Comparison of ENCODE assay signal across 13 cellular contexts in the genomic region with DNA sequence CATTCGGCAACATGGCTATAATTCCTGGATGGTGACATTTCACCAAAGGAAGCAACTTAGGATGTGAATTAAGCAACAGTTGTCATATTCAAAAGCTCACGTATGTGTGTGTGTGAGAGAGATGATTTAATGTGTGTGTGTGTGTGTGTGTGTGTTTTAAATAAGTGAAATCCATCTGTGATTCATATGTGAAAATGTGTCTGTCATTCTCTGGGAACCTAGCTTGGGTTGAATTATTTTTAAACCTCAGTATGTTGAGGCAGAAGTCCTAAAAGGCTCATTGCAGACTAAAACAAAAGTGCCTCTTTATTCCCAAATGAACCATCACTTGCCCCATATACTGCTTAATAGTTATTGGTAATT. TPM values are rescaled to one million over a fixed set of nuclear protein-coding genes. Genes with fewer than 3 reads are reported as not detected.
A peak's percentile ranks its signal among the peaks of the same experiment; 100 is the strongest.
DNase-seq lines count a peak whose midpoint lies in the region; ATAC-seq and TF ChIP-seq lines count a peak whose summit lies in the region.
"Had no signal": no experiment of that assay in that cellular context is flagged by ENCODE, and none has a peak within 500 bp of the region (broad histone marks: within the 10 kb centered on the region; RNA-seq: fewer than 3 reads in every experiment).

No MANE protein-coding gene starts in this region.

- H3K9ac ChIP-seq in DND-41 (ENCODE audit: low read depth, low read length) (no peak overlapping the region), Karpas-422 (ENCODE audit: low read length) (no peak overlapping the region)
- H3K9ac ChIP-seq: BLaER1, GM23248 had no signal

- no peak for ATAC-seq in DND-41 (ENCODE audit: insufficient read depth, low read depth)
- ATAC-seq in activated T-helper 17 cell treated with anti-CD3 and anti-CD28 coated beads, Interleukin-2, amount 50 U/mL, for 72 hours (replicated peaks), result peak; percentile 11
- ATAC-seq in psoas muscle, result peak; percentile 39 to 68 (median 54)
- no peak for ATAC-seq in left colon

- peaks cover 16% of the 10 kb centered on the region for H3K4me1 Mint-ChIP-seq in activated T-helper 17 cell treated with anti-CD3 and anti-CD28 coated beads, Interleukin-2, amount 50 U/mL, for 72 hours

- H3K4me2 ChIP-seq in DND-41 (ENCODE audit: insufficient read depth, low read length), result no peak overlapping the region
- no peak overlapping the region for H3K4me2 ChIP-seq in Karpas-422 (ENCODE audit: low read depth, low read length, poor library complexity, severe bottlenecking)

- intact Hi-C loops in psoas muscle (cut with DNase I), result loop anchor here (2.0 to 5.0 kb wide), 6 partner anchors 79 to 185 kb away; partner anchors contain the start of gene XIRP1 (in 1 of the 2)
- intact Hi-C loops in cardiac septum (cut with DNase I), result loop anchor here (1.0 to 5.0 kb wide), 4 partner anchors 79 to 181 kb away; partner anchors contain the start of genes GORASP1, TTC21A and XIRP1
- intact Hi-C loops in left colon (cut with DNase I, micrococcal nuclease), result loop anchor here (5.0 to 10.0 kb wide), 3 partner anchors 83 to 153 kb away; partner anchors contain the start of gene XIRP1 (in 1 of the 2)

- H2AFZ ChIP-seq in DND-41 (ENCODE audit: low read depth, low read length) (no peak overlapping the region), Karpas-422 (ENCODE audit: low read length) (no peak overlapping the region)
- H2AFZ ChIP-seq: GM23248 had no signal

- H3K36me3 Mint-ChIP-seq in activated T-helper 17 cell treated with anti-CD3 and anti-CD28 coated beads, Interleukin-2, amount 50 U/mL, for 72 hours (ENCODE audit: low read depth), result no peaks in the 10 kb centered on the region

- H3K27ac Mint-ChIP-seq in activated T-helper 17 cell treated with anti-CD3 and anti-CD28 coated beads, Interleukin-2, amount 50 U/mL, for 72 hours, result peak overlapping the region; percentile 79

- H3K79me2 ChIP-seq in DND-41 (ENCODE audit: insufficient read depth, low read length) (no peaks in the 10 kb centered on the region), Karpas-422 (ENCODE audit: low read length) (no peaks in the 10 kb centered on the region)

- no peaks in the 10 kb centered on the region for H3K9me2 ChIP-seq in Karpas-422 (replicated peaks; ENCODE audit: insufficient read depth, low read length)

- H3K36me3 ChIP-seq in DND-41 (ENCODE audit: insufficient read depth, low read length), result no peaks in the 10 kb centered on the region
- no peaks in the 10 kb centered on the region for H3K36me3 ChIP-seq in Karpas-422 (ENCODE audit: insufficient read depth, low read length)
- H3K36me3 ChIP-seq in psoas muscle (ENCODE audit: insufficient read depth in 1 of 2, low read depth in 1 of 2), result no peaks in the 10 kb centered on the region
- H3K36me3 ChIP-seq: BLaER1, SJCRH30 had no signal

- no peak overlapping the region for H3K4me3 Mint-ChIP-seq in activated T-helper 17 cell treated with anti-CD3 and anti-CD28 coated beads, Interleukin-2, amount 50 U/mL, for 72 hours

- 26 to 53% (median 30%) methylated on average over 2 of the region's 2 CpGs for WGBS in psoas muscle, 3 donors

- H3K27me3 ChIP-seq in DND-41 (ENCODE audit: insufficient read depth, low read length, poor library complexity) (no peaks in the 10 kb centered on the region), Karpas-422 (ENCODE audit: low read length) (no peaks in the 10 kb centered on the region), psoas muscle (ENCODE audit: insufficient read depth in 3 of 3, low read length in 2 of 3) (no peaks in the 10 kb centered on the region)
- H3K27me3 ChIP-seq: BLaER1, SJCRH30 had no signal

- no peaks in the 10 kb centered on the region for H3K9me3 Mint-ChIP-seq in activated T-helper 17 cell treated with anti-CD3 and anti-CD28 coated beads, Interleukin-2, amount 50 U/mL, for 72 hours

- H3K9me3 ChIP-seq in DND-41 (ENCODE audit: insufficient read depth, low read length, severe bottlenecking) (no peaks in the 10 kb centered on the region), Karpas-422 (ENCODE audit: low read length) (no peaks in the 10 kb centered on the region), psoas muscle (no peaks in the 10 kb centered on the region)
- H3K9me3 ChIP-seq: BLaER1, SJCRH30 had no signal

- no peak for TF ChIP-seq CTCF in DND-41 (IDR thresholded peaks at IDR 0.05; ENCODE audit: borderline replicate concordance, extremely low read depth, low read length, poor library complexity, severe bottlenecking)
- TF ChIP-seq CTCF in psoas muscle (IDR thresholded peaks at IDR 0.05), result no peak

- H3K4me3 ChIP-seq in DND-41 (ENCODE audit: low read depth in 1 of 2, low read length in 2 of 2) (no peak overlapping the region), Karpas-422 (ENCODE audit: low read length) (no peak overlapping the region), psoas muscle (no peak overlapping the region)
- H3K4me3 ChIP-seq: BLaER1, GM23248, SJCRH30 had no signal

- no peak for DNase-seq in DND-41
- DNase-seq in Karpas-422, result peak; percentile 32
- no peak for DNase-seq in psoas muscle
- no peak for DNase-seq in cardiac septum (ENCODE audit: low spot score)
- DNase-seq in stimulated activated CD4-positive, alpha-beta T cell treated with anti-CD3 and anti-CD28 coated beads, Interleukin-4, amount 100 ng/mL, for 24 hours, result no peak
- no peak for DNase-seq in inferior parietal cortex (ENCODE audit: extremely low spot score)
- DNase-seq in left colon, result no peak

- no peaks in the 10 kb centered on the region for H4K20me1 ChIP-seq in DND-41 (ENCODE audit: insufficient read depth, low read length)
- no peaks in the 10 kb centered on the region for H4K20me1 ChIP-seq in Karpas-422 (ENCODE audit: insufficient read depth, low read depth, low read length)
- H4K20me1 ChIP-seq: BLaER1 had no signal

- peak overlapping the region; percentile 24; the same call in 1 of the 2 replicates for H3K27ac ChIP-seq in DND-41 (ENCODE audit: low read length)
- no peak overlapping the region for H3K27ac ChIP-seq in Karpas-422 (ENCODE audit: low read length)
- peak overlapping the region; percentile 83 for H3K27ac ChIP-seq in psoas muscle
- H3K27ac ChIP-seq: BLaER1, GM23248, RWPE1, SJCRH30 had no signal

- H3K4me1 ChIP-seq in DND-41 (ENCODE audit: insufficient read depth, low read length) (peaks cover 52% of the 10 kb centered on the region), Karpas-422 (ENCODE audit: low read length) (peaks cover 27% of the 10 kb centered on the region), psoas muscle (peaks cover 15% of the 10 kb centered on the region)
- H3K4me1 ChIP-seq: SJCRH30 had no signal

- H3K27me3 Mint-ChIP-seq in activated T-helper 17 cell treated with anti-CD3 and anti-CD28 coated beads, Interleukin-2, amount 50 U/mL, for 72 hours, result no peaks in the 10 kb centered on the region

RNA-seq across cellular contexts. Expression of gene CX3CR1, which starts 8.0 kb away (rescaled TPM):
- total RNA-seq in Karpas-422 (2014; rRNA removed; shearing (Covaris generic); ENCODE audit: low replicate concordance), result 0.48 TPM in 1 of 2 replicates, not detected in the other
- total RNA-seq in activated T-helper 17 cell treated with anti-CD3 and anti-CD28 coated beads, Interleukin-2, amount 50 U/mL, for 72 hours, result under 1 TPM; 0.13 to 0.37 TPM
- 1 to 10 TPM in 2 of 4 donors, under 1 TPM in 2; 0.55 to 1.9 (median 1.3) TPM for total RNA-seq in psoas muscle
- polyA plus RNA-seq in psoas muscle, result under 1 TPM; 0.03 to 0.26 (median 0.12) TPM
- 1.3 TPM for total RNA-seq in cardiac septum
- total RNA-seq in left colon, result under 1 TPM; 0.24 to 0.59 TPM
- total RNA-seq: GM23248, SJCRH30 had no signal
- polyA plus RNA-seq: GM23248 had no signal

RNA-seq across cellular contexts. Expression of gene CCR8, which starts 41.7 kb away (rescaled TPM):
- not detected in 2 replicates for total RNA-seq in Karpas-422 (2014; rRNA removed; shearing (Covaris generic); ENCODE audit: low replicate concordance)
- 10 to 100 TPM in 1 of 2 donors, under 1 TPM in 1; 0.87 to 10.2 TPM for total RNA-seq in activated T-helper 17 cell treated with anti-CD3 and anti-CD28 coated beads, Interleukin-2, amount 50 U/mL, for 72 hours
- total RNA-seq in psoas muscle (not detected), cardiac septum (not detected), left colon (not detected)
- not detected for polyA plus RNA-seq in psoas muscle
- total RNA-seq: GM23248, M059J, SJCRH30 had no signal
- polyA plus RNA-seq: GM23248 had no signal

Comparison
In these comparisons a context has a peak if more than half of its experiments do, and no peak if none do; other contexts are left out.
1. ATAC-seq: peak in activated T-helper 17 cell treated with anti-CD3 and anti-CD28 coated beads, Interleukin-2, amount 50 U/mL, for 72 hours (single experiment) and psoas muscle (4 of 4); none in DND-41 (single experiment) and left colon (single experiment).